ENCODE assay signal across 12 cellular contexts in genomic region chr4:6162885-6163284, GRCh38. TPM values are rescaled to one million over a fixed set of nuclear protein-coding genes. Genes with fewer than 3 reads are reported as not detected.
"Had no signal": no experiment of that assay in that cellular context is flagged by ENCODE, and none has a peak within 500 bp of the region (broad histone marks: within the 10 kb centered on the region; RNA-seq: fewer than 3 reads in every experiment).

No MANE protein-coding gene starts in this region.

- H3K4me3 Mint-ChIP-seq: GM23338, H9, HFFc6, IgD-negative memory B cell had no signal

- ATAC-seq: GM23338, HCT116, HepG2 had no signal

- H3K4me3 ChIP-seq: GM23338 had no signal

- H3K4me1 Mint-ChIP-seq: GM23338, IgD-negative memory B cell had no signal

- H3K27ac Mint-ChIP-seq: GM23338, H9, HFFc6, IgD-negative memory B cell had no signal

- DNase-seq: H9, HFFc6, KBM-7 had no signal

- H3K9ac ChIP-seq: KMS-11 had no signal

- H2AFZ ChIP-seq: GM23338 had no signal

- H3K27ac ChIP-seq: HL-60, KMS-11 had no signal

- FAIRE-seq: H1, H54, HepG2 had no signal

- H3K4me2 ChIP-seq: GM23338, KMS-11 had no signal

RNA-seq across cellular contexts. Expression of gene JAKMIP1, which starts 37.5 kb away (rescaled TPM):
- total RNA-seq: HepG2, HFFc6, HT1080 had no signal
- polyA plus RNA-seq: HepG2 had no signal
